In the genomic region with DNA sequence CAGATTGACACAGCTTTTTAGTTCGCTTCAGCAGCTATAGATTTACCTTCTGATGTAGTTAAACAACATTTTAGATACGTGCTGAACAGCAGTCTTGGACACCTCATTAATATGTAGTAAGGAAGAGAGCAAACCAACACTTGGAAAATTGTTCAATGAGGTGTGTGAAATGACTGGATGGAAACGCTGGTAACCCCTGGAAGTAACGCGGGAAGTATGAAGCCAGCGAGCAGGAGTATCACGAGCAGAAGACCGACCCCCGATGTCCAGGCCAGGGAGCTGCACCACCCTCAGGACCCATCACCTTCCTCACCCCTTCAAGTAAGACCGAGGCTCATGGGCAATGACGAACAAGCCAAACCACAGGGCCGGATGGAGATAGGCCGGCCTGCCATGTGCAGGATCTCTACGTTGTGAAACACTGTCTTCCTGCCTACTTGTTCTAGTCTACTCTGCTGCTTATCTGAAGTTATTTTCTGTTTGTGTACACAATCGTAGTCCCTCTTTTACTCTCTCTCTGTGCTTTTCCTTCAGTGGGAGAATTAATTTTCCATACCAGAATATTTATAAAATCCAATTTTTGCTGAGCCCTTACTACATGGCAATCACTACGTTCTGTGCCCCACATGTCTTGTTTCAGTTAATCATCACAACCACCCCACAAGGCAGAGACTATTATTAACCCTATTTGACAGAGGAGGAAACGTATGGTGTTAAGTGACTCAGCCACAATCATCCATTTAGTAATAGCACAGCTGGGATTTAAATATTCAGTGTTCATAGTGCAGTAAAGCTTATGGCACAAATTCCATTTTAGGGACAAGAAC, we compare ENCODE assay signal across 7 cellular contexts.
A peak's percentile ranks its signal among the peaks of the same experiment; 100 is the strongest.
DNase-seq lines count a peak whose midpoint lies in the region; ATAC-seq and TF ChIP-seq lines count a peak whose summit lies in the region.

No MANE protein-coding gene starts in this region.

- H3K27me3 ChIP-seq in MM.1S (replicated peaks; ENCODE audit: insufficient read depth, low read length) (no peaks in the 10 kb centered on the region), WERI-Rb-1 (ENCODE audit: insufficient read depth, low read depth, severe bottlenecking) (no peaks in the 10 kb centered on the region)

- H3K27ac ChIP-seq in MM.1S (ENCODE audit: low read length) = no peak overlapping the region
- H3K27ac ChIP-seq in WERI-Rb-1 = no peak overlapping the region

- H3K79me2 ChIP-seq in MM.1S (ENCODE audit: low read length) = no peaks in the 10 kb centered on the region

- H3K4me3 ChIP-seq in fibroblast of villous mesenchyme (ENCODE audit: low read depth, low read length) = no peak overlapping the region
- no peak overlapping the region for H3K4me3 ChIP-seq in MM.1S (ENCODE audit: low read length)
- no peak overlapping the region for H3K4me3 ChIP-seq in WERI-Rb-1 (ENCODE audit: low read depth, low read length)

- no peaks in the 10 kb centered on the region for H3F3A ChIP-seq in MM.1S (ENCODE audit: insufficient read depth, low read length)

- no peaks in the 10 kb centered on the region for H4K20me1 ChIP-seq in MM.1S (ENCODE audit: insufficient read depth, low read length)

- H3K9me3 ChIP-seq in MM.1S (replicated peaks; ENCODE audit: insufficient read depth, low read length) (no peaks in the 10 kb centered on the region), WERI-Rb-1 (ENCODE audit: severe bottlenecking) (no peaks in the 10 kb centered on the region)

- DNase-seq in NOMO-1 treated with DMSO at 0.1 percent for 48 hours (lab: John Stamatoyannopoulos, UW; ENCODE audit: unreplicated experiment) (peak; percentile 89), fibroblast of villous mesenchyme (ENCODE audit: low read depth) (peak; percentile 97), MM.1S (no peak), WERI-Rb-1 (no peak), NCI-H1048 (lab: John Stamatoyannopoulos, UW) (no peak)

- peaks cover 7% of the 10 kb centered on the region; the same call in 1 of the 2 replicates for H3K4me1 ChIP-seq in MM.1S (ENCODE audit: low read length)

- H3K36me3 ChIP-seq in MM.1S (replicated peaks; ENCODE audit: insufficient read depth, low read length) = no peaks in the 10 kb centered on the region
- H3K36me3 ChIP-seq in WERI-Rb-1 = no peaks in the 10 kb centered on the region

- no peak overlapping the region for H2AFZ ChIP-seq in MM.1S (ENCODE audit: low read length)

- no peak overlapping the region for H3K9ac ChIP-seq in MM.1S (ENCODE audit: low read length)

- H3K9me2 ChIP-seq in MM.1S (replicated peaks; ENCODE audit: insufficient read depth, low read length) = no peaks in the 10 kb centered on the region

- no peak overlapping the region for H3K4me2 ChIP-seq in MM.1S (ENCODE audit: low read depth, low read length)

- TF ChIP-seq CTCF in fibroblast of villous mesenchyme (IDR thresholded peaks at IDR 0.05; ENCODE audit: insufficient read depth, low read depth, low read length) (no peak), MM.1S (IDR thresholded peaks at IDR 0.05; ENCODE audit: low read length) (no peak), WERI-Rb-1 (IDR thresholded peaks at IDR 0.05; ENCODE audit: low read depth, low read length) (no peak)

- ATAC-seq in GM18867 (IDR thresholded peaks at IDR 0.05; ENCODE audit: unreplicated experiment) (peak; percentile 71), HG02642 (IDR thresholded peaks at IDR 0.05; ENCODE audit: poor library complexity, unreplicated experiment) (peak; percentile 74)

Comparison
In these comparisons a context has a peak if more than half of its experiments do, and no peak if none do; other contexts are left out.
1. DNase-seq: peak in NOMO-1 treated with DMSO at 0.1 percent for 48 hours (single experiment) and fibroblast of villous mesenchyme (single experiment); none in MM.1S (single experiment), WERI-Rb-1 (single experiment) and NCI-H1048 (single experiment).